In genomic region chr6:44789790-44790189, GRCh38 we compare ENCODE assay signal across 21 cellular contexts.
"Had no signal": no experiment of that assay in that cellular context is flagged by ENCODE, and none has a peak within 500 bp of the region (broad histone marks: within the 10 kb centered on the region; RNA-seq: fewer than 3 reads in every experiment).

No MANE protein-coding gene starts in this region.

- ATAC-seq: K562 had no signal

- FAIRE-seq: K562, RCC 7860 had no signal

- H3K36me3 ChIP-seq: SJSA1 had no signal

- DNase-seq: Kasumi-1, MV-4-11, NCI-H1048, NCI-H1105, NCI-H1417, NCI-H1436 treated with DMSO at 0.1 percent for 48 hours, NCI-H1694, NCI-H187 treated with DMSO at 0.1 percent for 48 hours, NCI-H2029 treated with DMSO at 0.1 percent for 48 hours, NCI-H2227 treated with DMSO at 0.1 percent for 48 hours, NCI-H524, NCI-H526 treated with DMSO at 0.1 percent for 48 hours, NCI-H748 treated with DMSO at 0.1 percent for 48 hours, Right ventricle myocardium superior, RPMI8226, SIG-M5 had no signal

- H3K27me3 ChIP-seq: SJSA1 had no signal

- H3K27ac ChIP-seq: KMS-11, SJSA1, SK-N-MC had no signal

- H3K4me3 ChIP-seq: K562, SJSA1, SK-N-MC had no signal

- H3K9me3 ChIP-seq: SJSA1 had no signal
